In the genomic region with DNA sequence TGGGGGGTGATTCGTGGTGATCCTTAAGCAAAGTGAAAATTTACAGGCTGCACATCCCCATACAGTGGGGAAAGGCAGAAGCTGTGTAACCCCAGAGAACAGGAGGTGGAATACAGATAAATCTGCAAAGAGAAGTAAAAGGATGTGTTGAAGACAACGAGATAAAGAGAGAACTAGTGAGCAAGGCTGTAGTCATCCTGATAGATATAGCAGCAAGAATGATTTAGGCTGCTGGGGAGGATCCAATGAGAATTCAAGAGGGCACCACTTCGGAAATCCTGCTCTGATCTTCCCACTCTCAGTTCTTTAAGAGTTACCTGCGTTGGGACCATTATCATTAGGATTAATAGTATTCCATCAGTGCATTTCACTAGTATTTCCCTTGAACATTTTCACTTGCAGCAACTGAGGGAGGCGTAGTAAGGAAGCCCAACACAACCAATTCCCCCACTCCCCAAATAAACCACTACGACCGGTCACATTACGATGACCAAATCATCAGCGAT, we compare ENCODE assay signal across 9 cellular contexts. TPM values are rescaled to one million over a fixed set of nuclear protein-coding genes. Genes with fewer than 3 reads are reported as not detected.
DNase-seq lines count a peak whose midpoint lies in the region; ATAC-seq, FAIRE-seq and TF ChIP-seq lines count a peak whose summit lies in the region.
"Had no signal": no experiment of that assay in that cellular context is flagged by ENCODE, and none has a peak within 500 bp of the region (broad histone marks: within the 10 kb centered on the region; RNA-seq: fewer than 3 reads in every experiment).

A gene (minus strand): TSS at position 178 of the 506 bp plus-strand sequence.

- H3K4me1 ChIP-seq in K562 (replicated peaks in 1 of 2; ENCODE audit: control insufficient read depth in 2 of 2, insufficient read depth in 2 of 2, low read length in 2 of 2): no peaks in the 10 kb centered on the region

- peaks cover 76% of the 10 kb centered on the region for H3K27me3 Mint-ChIP-seq in type B pancreatic cell

- no peak for FAIRE-seq in K562 (lab: Jason Lieb, UNC)

- H3K9me1 ChIP-seq in K562 (ENCODE audit: control insufficient read depth, insufficient read depth, low read length): no peaks in the 10 kb centered on the region

- H3K9ac ChIP-seq in K562 (ENCODE audit: insufficient read depth in 1 of 2, low read depth in 2 of 2, low read length in 2 of 2): no peak within 1 kb of the TSS

- POLR2A ChIA-PET in K562 (lab: Yijun Ruan, JAX): interaction anchor here (0.7 kb wide), 1 partner anchor 8 kb away, joined by 4 read pairs; no protein-coding TSS in a partner anchor

- no peaks in the 10 kb centered on the region for H3K9me3 Mint-ChIP-seq in type B pancreatic cell

- in situ Hi-C loops in K562 (cut with MboI): no loop called here

- peak within 1 kb of the TSS; percentile 90 for H3K4me3 Mint-ChIP-seq in type B pancreatic cell

- no peaks in the 10 kb centered on the region for H4K20me1 ChIP-seq in K562 (replicated peaks; ENCODE audit: control insufficient read depth, insufficient read depth, low read length)

- no peak within 1 kb of the TSS for H3K4me3 ChIP-seq in K562

- no peak for TF ChIP-seq RAD21 in K562 (CRISPR knock-in tag; conservative IDR thresholded peaks at IDR 0.05 in 1 of 2, IDR thresholded peaks at IDR 0.05 in 1 of 2)

- H3K36me3 ChIP-seq in K562 (ENCODE audit: control insufficient read depth, insufficient read depth, low read length): no peaks in the 10 kb centered on the region

- H3K4me1 Mint-ChIP-seq in type B pancreatic cell (ENCODE audit: unreplicated experiment): peaks cover 5% of the 10 kb centered on the region

- no peak for TF ChIP-seq EP300 in K562 (IDR thresholded peaks at IDR 0.05; ENCODE audit: low read length)

- no peaks in the 10 kb centered on the region for H3K79me2 ChIP-seq in K562 (ENCODE audit: control insufficient read depth, insufficient read depth, low read length)

- ATAC-seq in K562: no peak

- no peaks in the 10 kb centered on the region for H3K27me3 ChIP-seq in K562 (ENCODE audit: control insufficient read depth in 2 of 2, insufficient read depth in 2 of 2, low read length in 2 of 2)
- H3K27me3 ChIP-seq in layer of hippocampus (ENCODE audit: control insufficient read depth, insufficient read depth, low read length): peaks cover 4% of the 10 kb centered on the region

- TF ChIP-seq CTCF in K562 (IDR thresholded peaks at IDR 0.05 in 2 of 3, conservative IDR thresholded peaks at IDR 0.05 in 1 of 3; ENCODE audit: insufficient read depth in 2 of 3, low read depth in 1 of 3, low read length in 3 of 3): no peak
- no peak for TF ChIP-seq CTCF in type B pancreatic cell (conservative IDR thresholded peaks at IDR 0.05)

- H3K4me2 ChIP-seq in K562 (ENCODE audit: insufficient read depth, low read length): no peak within 1 kb of the TSS

- CTCF ChIA-PET in K562 (lab: Yijun Ruan, JAX; ENCODE audit: low intra/inter-chr PET ratio): no interaction called here

- intact Hi-C loops in K562 (cut with micrococcal nuclease): no loop called here

- BruUV-seq in K562 (replicated peaks; lab: Mats Ljungman, UMichigan): no TSS peak

- no peaks in the 10 kb centered on the region for H3K9me3 ChIP-seq in K562 (replicated peaks; ENCODE audit: control insufficient read depth, insufficient read depth, low read depth, low read length)

- peak within 1 kb of the TSS; percentile 53 for H3K27ac Mint-ChIP-seq in type B pancreatic cell

- DNase-seq in NCI-H510A treated with DMSO at 0.1 percent for 48 hours (lab: John Stamatoyannopoulos, UW) (peak; percentile 30), NCI-H510A (lab: John Stamatoyannopoulos, UW) (no peak), K562 (ENCODE audit: extremely low read depth in 1 of 4, low spot score in 3 of 4) (no peak), type B pancreatic cell (ENCODE audit: extremely low spot score, unreplicated experiment) (no peak), HT-29 (ENCODE audit: low spot score) (no peak), ureter (ENCODE audit: low spot score) (no peak)
- DNase-seq in activated CD4-positive, alpha-beta T cell treated with anti-CD3 and anti-CD28 coated beads for 1 hour: no peak
- DNase-seq: activated effector memory CD4-positive, alpha-beta T cell treated with Interleukin-2 at 50 U/mL for 16 hours had no signal

- no peak within 1 kb of the TSS for H3K27ac ChIP-seq in K562 (ENCODE audit: extremely low read depth, low read depth, low read length)
- H3K27ac ChIP-seq in layer of hippocampus (ENCODE audit: low read depth, low read length): peak within 1 kb of the TSS; percentile 73

- no peak within 1 kb of the TSS for H2AFZ ChIP-seq in K562 (ENCODE audit: low read depth, low read length)

- WGBS in K562 (ENCODE audit: insufficient coverage, low coverage, missing lambda C conversion rate): 16% methylated on average over 9 of the region's 9 CpGs

- no peak for TF ChIP-seq POLR2A in K562 (conservative IDR thresholded peaks at IDR 0.05)

- H3K36me3 Mint-ChIP-seq in type B pancreatic cell: no peaks in the 10 kb centered on the region

TF ChIP-seq in K562, 482 proteins besides CTCF, POLR2A, EP300 and RAD21:
- TF ChIP-seq SMARCB1 (IDR thresholded peaks at IDR 0.05; ENCODE audit: insufficient read length, low read depth): no peak
- TF ChIP-seq CBFA2T3 (IDR thresholded peaks at IDR 0.05): peak; percentile 4; the same call in 1 of the 2 replicates
TF ChIP-seq in K562: peak in this region for 1.

RNA-seq across cellular contexts. Expression of the gene that starts here (rescaled TPM):
- 3.6 and 7.0 TPM in 2 replicates for total RNA-seq in K562 (2011; cell fraction: chromatin; rRNA removed; ENCODE audit: low replicate concordance)
- 1.7 and 2.7 TPM in 2 replicates for total RNA-seq in K562 (2011; cell fraction: nucleolus; rRNA removed)
- 1.6 and 1.8 TPM in 2 replicates for total RNA-seq in K562 (2011; cell fraction: nucleoplasm; rRNA removed)
- total RNA-seq in K562 (2014; rRNA removed) (0.09 and 0.16 TPM in 2 replicates), K562 (2014; rRNA removed; fragmentation: Illumina TruSeq; extraction: Trizol) (0.10 and 0.22 TPM in 2 replicates), K562 (2015; rRNA removed; fragmentation: Illumina TruSeq; extraction: Trizol) (0.11 and 0.45 TPM in 2 replicates), K562 (2021) (0.16 and 0.31 TPM in 2 replicates), type B pancreatic cell (ENCODE audit: low replicate concordance) (6.6 and 8.1 TPM in 2 replicates), ureter (not detected)
- polyA plus RNA-seq in K562 (2011; rRNA removed) (0.75 and 2.3 TPM in 2 replicates), K562 (2014; fragmentation: Illumina TruSeq; extraction: Trizol) (0.09 and 0.28 TPM in 2 replicates), K562 (2014; fragmentation: Nextera tagmentation; extraction: Ambion mirVana) (under 1 TPM; 0.24 to 0.28 TPM), K562 (2014; rRNA removed) (not detected in 2 replicates)
- polyA plus RNA-seq in K562 (2011; cell fraction: cytosol; rRNA removed): 0.46 and 1.9 TPM in 2 replicates
- 1.2 and 3.1 TPM in 2 replicates for polyA plus RNA-seq in K562 (2011; cell fraction: nucleus; rRNA removed)
- 0.04 and 0.16 TPM in 2 replicates for polyA plus RNA-seq in K562 (2012)
- 2.7 and 8.0 TPM in 2 replicates for polyA minus RNA-seq in K562 (2011; rRNA and poly(A)+ RNA removed)
- polyA minus RNA-seq in K562 (2011; cell fraction: cytosol; rRNA and poly(A)+ RNA removed): 0.29 and 1.1 TPM in 2 replicates
- 0.94 and 19.0 TPM in 2 replicates for polyA minus RNA-seq in K562 (2011; cell fraction: nucleus; rRNA and poly(A)+ RNA removed)
- not detected in 2 replicates for total RNA-seq in HT-29 (2014; rRNA removed; shearing (Covaris generic))
